1 cellular context compared by ENCODE assay signal in the genomic region with DNA sequence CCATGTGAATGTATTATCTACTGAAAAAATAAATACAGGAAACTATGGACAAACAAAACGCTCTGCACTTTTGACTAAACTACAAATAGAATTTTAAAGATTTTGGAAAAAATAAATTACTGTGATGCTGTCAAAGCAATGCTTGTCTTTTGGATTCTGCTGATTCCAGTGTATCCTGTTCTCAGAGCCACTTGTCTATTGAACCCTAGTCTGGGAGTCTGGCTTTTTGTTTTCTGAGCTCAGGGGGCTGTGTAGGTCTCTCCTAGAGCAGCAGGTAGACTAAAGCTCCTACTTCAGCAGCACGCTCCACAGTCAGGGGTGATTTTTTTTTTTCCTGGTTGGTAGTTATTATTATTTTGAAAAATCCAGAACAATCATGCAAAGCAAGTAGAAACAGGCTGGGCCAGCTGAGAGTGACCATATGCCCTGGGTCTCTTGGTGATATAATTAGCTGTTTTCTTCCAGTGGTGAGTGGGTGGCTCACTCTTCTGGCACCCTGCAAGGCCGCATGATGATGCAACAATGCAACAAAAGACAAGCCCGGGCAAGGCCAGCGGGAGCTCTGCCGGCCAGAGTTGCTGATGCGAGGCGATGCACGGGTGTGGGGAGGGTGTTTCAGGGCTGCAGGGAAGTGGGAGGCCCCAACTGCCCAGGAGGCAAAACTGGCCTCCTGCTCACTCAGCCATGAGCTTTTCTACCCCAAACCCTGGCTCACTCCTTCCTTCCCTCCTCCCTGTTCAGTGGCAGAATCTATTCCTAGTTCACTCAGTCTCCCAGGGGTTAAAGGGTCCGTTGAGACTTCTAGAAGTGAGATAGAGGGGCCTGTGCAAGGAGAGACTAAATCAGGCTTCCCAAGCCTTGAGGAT.
TF ChIP-seq lines count a peak whose summit lies in the region.

No MANE protein-coding gene starts in this region.

TF ChIP-seq in IMR-90, 13 proteins besides CTCF, POLR2A, EP300 and RAD21 (continued from another document):
- TF ChIP-seq FOS (IDR thresholded peaks at IDR 0.05; ENCODE audit: low read depth, low read length) (peak; percentile 42; the same call in 1 of the 2 replicates), NFE2L2 (IDR thresholded peaks at IDR 0.05; ENCODE audit: low read depth, low read length) (peak; percentile 11; the same call in 1 of the 2 replicates), MAZ (IDR thresholded peaks at IDR 0.05; ENCODE audit: borderline replicate concordance, low read depth, low read length) (peak; percentile 64; the same call in 1 of the 2 replicates), BHLHE40 (IDR thresholded peaks at IDR 0.05; ENCODE audit: low read depth, low read length) (peak; percentile 91), MAFK (IDR thresholded peaks at IDR 0.05; ENCODE audit: low read depth, low read length) (peak; percentile 73), MXI1 (IDR thresholded peaks at IDR 0.05; ENCODE audit: borderline replicate concordance, low read depth, low read length) (peak; percentile 23; the same call in 1 of the 2 replicates), RCOR1 (IDR thresholded peaks at IDR 0.05; ENCODE audit: insufficient replicate concordance, low read length) (peak; percentile 58), RFX5 (IDR thresholded peaks at IDR 0.05; ENCODE audit: low read depth, low read length) (0 out of 2 replicates have a peak, but pooled peaks have one; percentile 50), SMC3 (IDR thresholded peaks at IDR 0.05; ENCODE audit: low read depth, low read length) (peak; percentile 15; the same call in 1 of the 2 replicates)
- TF ChIP-seq, protein P1, sequence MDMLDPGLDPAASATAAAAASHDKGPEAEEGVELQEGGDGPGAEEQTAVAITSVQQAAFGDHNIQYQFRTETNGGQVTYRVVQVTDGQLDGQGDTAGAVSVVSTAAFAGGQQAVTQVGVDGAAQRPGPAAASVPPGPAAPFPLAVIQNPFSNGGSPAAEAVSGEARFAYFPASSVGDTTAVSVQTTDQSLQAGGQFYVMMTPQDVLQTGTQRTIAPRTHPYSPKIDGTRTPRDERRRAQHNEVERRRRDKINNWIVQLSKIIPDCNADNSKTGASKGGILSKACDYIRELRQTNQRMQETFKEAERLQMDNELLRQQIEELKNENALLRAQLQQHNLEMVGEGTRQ (IDR thresholded peaks at IDR 0.05; ENCODE audit: low read depth, low read length) = no peak
TF ChIP-seq in IMR-90: peak in this region for 10.
